8 cellular contexts compared by ENCODE assay signal in genomic region chr5:180785151-180785781, GRCh38. TPM values are rescaled to one million over a fixed set of nuclear protein-coding genes. Genes with fewer than 3 reads are reported as not detected.
A peak's percentile ranks its signal among the peaks of the same experiment; 100 is the strongest.
DNase-seq lines count a peak whose midpoint lies in the region; ATAC-seq, FAIRE-seq and TF ChIP-seq lines count a peak whose summit lies in the region.

No MANE protein-coding gene starts in this region.

- in situ Hi-C loops in GM13976 (cut with MboI; ENCODE audit: low sequenced_read_pairs, unreplicated experiment): loop anchor here (10.0 kb wide), 1 partner anchor 370 kb away; no protein-coding TSS in a partner anchor

- TF ChIP-seq POLR2A in right lobe of liver (IDR thresholded peaks at IDR 0.05): no peak

- H3K36me3 ChIP-seq in NT2/D1 (ENCODE audit: insufficient read depth, insufficient read length, low read length) (peaks cover 13% of the 10 kb centered on the region), right lobe of liver (peaks cover 0 to 8% (median 8%) of the 10 kb centered on the region in 4 donors), thymus (ENCODE audit: control insufficient read depth, insufficient read depth) (peaks cover 24% of the 10 kb centered on the region)

- no peak for DNase-seq in NT2/D1 (ENCODE audit: low read depth, low spot score)
- DNase-seq in coronary artery (ENCODE audit: low spot score): no peak
- no peak for DNase-seq in right lobe of liver
- DNase-seq in GM13976 (ENCODE audit: low spot score): no peak
- no peak for DNase-seq in hippocampal formation (lab: John Stamatoyannopoulos, UW)
- no peak for DNase-seq in GM19239 (ENCODE audit: insufficient read length, low spot score)

- intact Hi-C loops in right lobe of liver (cut with DNase I): loop anchor here in 1 of 2 donors (5.0 kb wide), 1 partner anchor 72 kb away; no protein-coding TSS in a partner anchor

- TF ChIP-seq CTCF in coronary artery (IDR thresholded peaks at IDR 0.05) (no peak), right lobe of liver (IDR thresholded peaks at IDR 0.05) (no peak), GM13976 (IDR thresholded peaks at IDR 0.05; ENCODE audit: borderline replicate concordance, control extremely low read depth, extremely low read depth, insufficient read depth, missing control alignments) (no peak)

- H3K4me1 ChIP-seq in NT2/D1 (ENCODE audit: insufficient read depth, insufficient read length): peaks cover 17% of the 10 kb centered on the region
- peaks cover 0 to 11% (median 0%) of the 10 kb centered on the region in 4 donors for H3K4me1 ChIP-seq in right lobe of liver
- H3K4me1 ChIP-seq in thymus (ENCODE audit: control insufficient read depth, insufficient read depth, low read length): peaks cover 6% of the 10 kb centered on the region

- FAIRE-seq in GM19239 (lab: Jason Lieb, UNC): no peak

- H3K4me3 ChIP-seq in NT2/D1 (ENCODE audit: insufficient read length, low read depth): no peak overlapping the region
- H3K4me3 ChIP-seq in coronary artery: peak overlapping the region; percentile 34
- no peak overlapping the region for H3K4me3 ChIP-seq in right lobe of liver
- H3K4me3 ChIP-seq in thymus (ENCODE audit: low read length): no peak overlapping the region

- WGBS in right lobe of liver (ENCODE audit: insufficient coverage, low coverage, low lambda C conversion rate, missing lambda C conversion rate): 51% methylated on average over 10 of the region's 14 CpGs
- 92% methylated on average over 14 of the region's 14 CpGs for WGBS in thymus

- H3K27ac ChIP-seq in coronary artery: peak overlapping the region; percentile 76 to 86
- peak overlapping the region; percentile 26 to 51 (median 37) for H3K27ac ChIP-seq in right lobe of liver
- peak overlapping the region; percentile 81 for H3K27ac ChIP-seq in thymus (ENCODE audit: low read depth)

- H3K9me3 ChIP-seq in NT2/D1 (ENCODE audit: insufficient read depth, low read length) (no peaks in the 10 kb centered on the region), right lobe of liver (no peaks in the 10 kb centered on the region), thymus (ENCODE audit: control insufficient read depth) (no peaks in the 10 kb centered on the region)

- peak overlapping the region; percentile 68 for H3K9ac ChIP-seq in NT2/D1 (ENCODE audit: insufficient read length, low read depth)

- ATAC-seq in right lobe of liver: peak; percentile 4 to 19 (median 12)
- no peak for ATAC-seq in HG02588 (IDR thresholded peaks at IDR 0.05; ENCODE audit: unreplicated experiment)

- H3K27me3 ChIP-seq in NT2/D1 (ENCODE audit: insufficient read depth, insufficient read length) (no peaks in the 10 kb centered on the region), right lobe of liver (no peaks in the 10 kb centered on the region), thymus (ENCODE audit: control insufficient read depth, insufficient read depth) (no peaks in the 10 kb centered on the region)

RNA-seq across cellular contexts. Expression of gene MGAT1, which starts 17.3 kb away (rescaled TPM):
- total RNA-seq in right lobe of liver: 100 to 1,000 TPM in 4 of 6 experiments, 10 to 100 TPM in 2; 99.7 to 136 (median 106) TPM
- polyA plus RNA-seq in thymus: 129 TPM

RNA-seq across cellular contexts. Expression of gene OR2Y1, which starts 45.4 kb away (rescaled TPM):
- total RNA-seq in right lobe of liver: not detected
- polyA plus RNA-seq in thymus: not detected
